In genomic region chr7:29194206-29194593, GRCh38 we compare ENCODE assay signal across 1 cellular context.
TF ChIP-seq lines count a peak whose summit lies in the region.

No MANE protein-coding gene starts in this region.

TF ChIP-seq in HEK293, 187 proteins besides CTCF, POLR2A, EP300 and RAD21 (continued from another document):
- TF ChIP-seq ZNF341 (tag by site-specific recombination; IDR thresholded peaks at IDR 0.05; ENCODE audit: low read depth) = peak; percentile 57; the same call in 1 of the 2 replicates
- peak; percentile 33; the same call in 1 of the 2 replicates for TF ChIP-seq ZIC2 (tag by site-specific recombination; IDR thresholded peaks at IDR 0.05)
- TF ChIP-seq ZXDB (tag by site-specific recombination; IDR thresholded peaks at IDR 0.05) = peak; percentile 16; the same call in 1 of the 2 replicates
- no peak for TF ChIP-seq PRDM2 (tag by site-specific recombination; IDR thresholded peaks at IDR 0.05; ENCODE audit: borderline replicate concordance)
- TF ChIP-seq SP7 (tag by site-specific recombination; IDR thresholded peaks at IDR 0.05) = no peak
- no peak for TF ChIP-seq ZNF768 (tag by site-specific recombination; IDR thresholded peaks at IDR 0.05)
- TF ChIP-seq KLF8 (tag by site-specific recombination; IDR thresholded peaks at IDR 0.05) = peak; percentile 27; the same call in 1 of the 2 replicates
- 0 out of 2 replicates have a peak, but pooled peaks have one; percentile 15 for TF ChIP-seq KLF16 (tag by site-specific recombination; IDR thresholded peaks at IDR 0.05)
- TF ChIP-seq, protein P1, sequence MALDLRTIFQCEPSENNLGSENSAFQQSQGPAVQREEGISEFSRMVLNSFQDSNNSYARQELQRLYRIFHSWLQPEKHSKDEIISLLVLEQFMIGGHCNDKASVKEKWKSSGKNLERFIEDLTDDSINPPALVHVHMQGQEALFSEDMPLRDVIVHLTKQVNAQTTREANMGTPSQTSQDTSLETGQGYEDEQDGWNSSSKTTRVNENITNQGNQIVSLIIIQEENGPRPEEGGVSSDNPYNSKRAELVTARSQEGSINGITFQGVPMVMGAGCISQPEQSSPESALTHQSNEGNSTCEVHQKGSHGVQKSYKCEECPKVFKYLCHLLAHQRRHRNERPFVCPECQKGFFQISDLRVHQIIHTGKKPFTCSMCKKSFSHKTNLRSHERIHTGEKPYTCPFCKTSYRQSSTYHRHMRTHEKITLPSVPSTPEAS (tag by site-specific recombination; IDR thresholded peaks at IDR 0.05) = no peak
- TF ChIP-seq, protein P2, sequence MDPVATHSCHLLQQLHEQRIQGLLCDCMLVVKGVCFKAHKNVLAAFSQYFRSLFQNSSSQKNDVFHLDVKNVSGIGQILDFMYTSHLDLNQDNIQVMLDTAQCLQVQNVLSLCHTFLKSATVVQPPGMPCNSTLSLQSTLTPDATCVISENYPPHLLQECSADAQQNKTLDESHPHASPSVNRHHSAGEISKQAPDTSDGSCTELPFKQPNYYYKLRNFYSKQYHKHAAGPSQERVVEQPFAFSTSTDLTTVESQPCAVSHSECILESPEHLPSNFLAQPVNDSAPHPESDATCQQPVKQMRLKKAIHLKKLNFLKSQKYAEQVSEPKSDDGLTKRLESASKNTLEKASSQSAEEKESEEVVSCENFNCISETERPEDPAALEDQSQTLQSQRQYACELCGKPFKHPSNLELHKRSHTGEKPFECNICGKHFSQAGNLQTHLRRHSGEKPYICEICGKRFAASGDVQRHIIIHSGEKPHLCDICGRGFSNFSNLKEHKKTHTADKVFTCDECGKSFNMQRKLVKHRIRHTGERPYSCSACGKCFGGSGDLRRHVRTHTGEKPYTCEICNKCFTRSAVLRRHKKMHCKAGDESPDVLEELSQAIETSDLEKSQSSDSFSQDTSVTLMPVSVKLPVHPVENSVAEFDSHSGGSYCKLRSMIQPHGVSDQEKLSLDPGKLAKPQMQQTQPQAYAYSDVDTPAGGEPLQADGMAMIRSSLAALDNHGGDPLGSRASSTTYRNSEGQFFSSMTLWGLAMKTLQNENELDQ (tag by site-specific recombination; IDR thresholded peaks at IDR 0.05; ENCODE audit: low read depth) = no peak
- TF ChIP-seq SP2 (tag by site-specific recombination; IDR thresholded peaks at IDR 0.05) = peak; percentile 35
- TF ChIP-seq TSHZ1 (tag by site-specific recombination; IDR thresholded peaks at IDR 0.05; ENCODE audit: borderline replicate concordance) = no peak
- TF ChIP-seq GLIS2 (tag by site-specific recombination; IDR thresholded peaks at IDR 0.05) = peak; percentile 51; the same call in 1 of the 2 replicates
